10 cellular contexts compared by ENCODE assay signal in the genomic region with DNA sequence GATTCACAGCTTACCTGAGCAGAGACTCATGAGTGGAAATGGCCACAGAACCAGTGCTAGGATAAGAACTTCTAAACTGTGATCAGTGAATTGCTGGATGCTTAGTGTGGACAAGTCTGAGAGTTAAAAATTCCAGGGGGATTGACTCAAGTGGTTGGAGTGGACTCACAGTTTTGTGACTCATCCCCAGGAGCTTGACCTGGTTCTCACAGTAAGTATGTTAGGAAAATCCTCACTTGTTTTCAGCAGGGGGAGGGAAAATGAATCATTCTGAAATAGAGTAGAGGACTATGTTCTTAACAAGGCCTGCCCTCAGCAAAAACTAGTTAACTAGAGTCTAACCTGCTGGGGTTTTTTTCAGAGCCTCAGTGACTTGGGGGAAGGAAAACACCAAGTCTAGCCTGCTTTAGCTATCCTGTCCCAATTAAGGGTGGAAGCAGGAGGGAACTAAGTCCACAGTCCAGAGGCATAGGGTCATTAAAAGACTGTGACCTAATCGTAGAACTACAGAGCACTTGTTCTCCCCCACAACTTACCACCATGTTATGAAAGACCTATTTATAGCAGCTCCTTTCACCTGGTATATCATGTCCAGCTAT. TPM values are rescaled to one million over a fixed set of nuclear protein-coding genes. Genes with fewer than 3 reads are reported as not detected.
DNase-seq lines count a peak whose midpoint lies in the region; ATAC-seq and TF ChIP-seq lines count a peak whose summit lies in the region.
"Had no signal": no experiment of that assay in that cellular context is flagged by ENCODE, and none has a peak within 500 bp of the region (broad histone marks: within the 10 kb centered on the region; RNA-seq: fewer than 3 reads in every experiment).

No MANE protein-coding gene starts in this region.

- H3K4me1 ChIP-seq in breast epithelium (no peaks in the 10 kb centered on the region), left lung (peaks cover 0 to 14% of the 10 kb centered on the region in 2 donors)

- peak; percentile 80 for ATAC-seq in left lung
- no peak for ATAC-seq in natural killer cell
- no peak for ATAC-seq in GM18870 (IDR thresholded peaks at IDR 0.05; ENCODE audit: unreplicated experiment)

- no peak for TF ChIP-seq CTCF in breast epithelium (IDR thresholded peaks at IDR 0.05)
- TF ChIP-seq CTCF in left lung (IDR thresholded peaks at IDR 0.05) = no peak
- TF ChIP-seq CTCF in natural killer cell (IDR thresholded peaks at IDR 0.05) = no peak

- H3K36me3 Mint-ChIP-seq in natural killer cell = no peaks in the 10 kb centered on the region

- DNase-seq in 8988T = peak; percentile 46
- DNase-seq in HT1080 (ENCODE audit: low read depth) = peak; percentile 97
- no peak for DNase-seq in breast epithelium (ENCODE audit: low spot score in 2 of 2)
- no peak for DNase-seq in left lung
- no peak for DNase-seq in natural killer cell
- no peak for DNase-seq in activated naive CD4-positive, alpha-beta T cell treated with Interleukin-2 at 50 U/mL for 16 hours
- DNase-seq in NCI-H1105 (lab: John Stamatoyannopoulos, UW) = no peak

- no peaks in the 10 kb centered on the region for H3K36me3 ChIP-seq in breast epithelium
- no peaks in the 10 kb centered on the region for H3K36me3 ChIP-seq in left lung

- H3K27me3 ChIP-seq in breast epithelium = no peaks in the 10 kb centered on the region
- no peaks in the 10 kb centered on the region for H3K27me3 ChIP-seq in left lung

- H3K27ac ChIP-seq in breast epithelium (peak overlapping the region; percentile 6 to 61), left lung (no peak overlapping the region)

- intact Hi-C loops in breast epithelium (cut with DNase I; ENCODE audit: low total_unique reads) (no loop called here), left lung (cut with DNase I) (no loop called here), natural killer cell (cut with micrococcal nuclease) (no loop called here)

- peaks cover 2 to 21% of the 10 kb centered on the region in 2 donors for H3K27me3 Mint-ChIP-seq in natural killer cell (ENCODE audit: low read depth in 2 of 2)
- H3K27me3 Mint-ChIP-seq: B cell had no signal

- H3K9me3 ChIP-seq in breast epithelium (no peaks in the 10 kb centered on the region), left lung (no peaks in the 10 kb centered on the region)

- no peak overlapping the region for H3K27ac Mint-ChIP-seq in natural killer cell
- H3K27ac Mint-ChIP-seq: B cell; T-helper 1 cell treated with Interleukin-12 subunit alpha and Interleukin-12 subunit beta and Interleukin-4 antibody, amounts not matched to agents 30 μg/mL and 1 μg/mL, for 36 hours had no signal

- H3K4me1 Mint-ChIP-seq in natural killer cell = peaks cover 0 to 4% of the 10 kb centered on the region in 2 donors

- H3K9me3 Mint-ChIP-seq in natural killer cell = no peaks in the 10 kb centered on the region
- H3K9me3 Mint-ChIP-seq: T-helper 1 cell treated with Interleukin-12 subunit alpha and Interleukin-12 subunit beta and Interleukin-4 antibody, amounts not matched to agents 30 μg/mL and 1 μg/mL, for 36 hours had no signal

- no peak overlapping the region for H3K4me3 Mint-ChIP-seq in natural killer cell
- H3K4me3 Mint-ChIP-seq: B cell; T-helper 1 cell treated with Interleukin-12 subunit alpha and Interleukin-12 subunit beta and Interleukin-4 antibody, amounts not matched to agents 30 μg/mL and 1 μg/mL, for 36 hours had no signal

- no peak for TF ChIP-seq POLR2A in breast epithelium (IDR thresholded peaks at IDR 0.05)

- H3K4me3 ChIP-seq in breast epithelium = no peak overlapping the region
- H3K4me3 ChIP-seq in left lung = no peak overlapping the region

RNA-seq across cellular contexts. Expression of a gene that starts 6.1 kb away (rescaled TPM):
- 16.0 and 23.6 TPM in 2 replicates for total RNA-seq in HT1080 (2014; rRNA removed; shearing (Covaris generic))
- 31.3 and 33.3 TPM in 2 replicates for polyA plus RNA-seq in HT1080 (2015; cell fraction: cytosol; rRNA removed)
- polyA plus RNA-seq in HT1080 (2015; cell fraction: nucleus; rRNA removed) = 24.6 and 24.8 TPM in 2 replicates
- total RNA-seq in breast epithelium = 10 to 100 TPM; 36.1 to 52.0 (median 49.6) TPM
- total RNA-seq in left lung = 10 to 100 TPM; 48.1 to 56.4 TPM
- total RNA-seq in natural killer cell = 10 to 100 TPM; 73.2 to 86.0 (median 82.6) TPM

RNA-seq across cellular contexts. Expression of a gene that starts 10.5 kb away (rescaled TPM):
- total RNA-seq in HT1080 (2014; rRNA removed; shearing (Covaris generic)) = 42.4 and 50.4 TPM in 2 replicates
- 19.0 and 22.1 TPM in 2 replicates for polyA plus RNA-seq in HT1080 (2015; cell fraction: cytosol; rRNA removed)
- polyA plus RNA-seq in HT1080 (2015; cell fraction: nucleus; rRNA removed) = 4.6 and 10.1 TPM in 2 replicates
- total RNA-seq in breast epithelium (1 to 10 TPM; 6.2 to 8.0 (median 6.9) TPM), left lung (10 to 100 TPM; 19.4 to 24.7 TPM), natural killer cell (10 to 100 TPM in 1 of 3 donors, 1 to 10 TPM in 2; 7.7 to 11.3 (median 9.5) TPM)

RNA-seq across cellular contexts. Expression of a gene that starts 56.3 kb away (rescaled TPM):
- total RNA-seq in HT1080 (2014; rRNA removed; shearing (Covaris generic)) = 75.0 and 78.3 TPM in 2 replicates
- polyA plus RNA-seq in HT1080 (2015; cell fraction: cytosol; rRNA removed) = 19.2 and 22.4 TPM in 2 replicates
- 27.1 and 27.6 TPM in 2 replicates for polyA plus RNA-seq in HT1080 (2015; cell fraction: nucleus; rRNA removed)
- total RNA-seq in breast epithelium (100 to 1,000 TPM in 1 of 3 donors, 10 to 100 TPM in 2; 91.4 to 116 (median 95.1) TPM), left lung (10 to 100 TPM; 70.8 to 72.0 TPM), natural killer cell (10 to 100 TPM; 74.3 to 95.5 (median 78.9) TPM)

RNA-seq across cellular contexts. Expression of a gene that starts 56.6 kb away (rescaled TPM):
- 27.0 and 41.4 TPM in 2 replicates for total RNA-seq in HT1080 (2014; rRNA removed; shearing (Covaris generic))
- polyA plus RNA-seq in HT1080 (2015; cell fraction: cytosol; rRNA removed) = 69.6 and 75.2 TPM in 2 replicates
- polyA plus RNA-seq in HT1080 (2015; cell fraction: nucleus; rRNA removed) = 42.1 and 46.5 TPM in 2 replicates
- total RNA-seq in breast epithelium (10 to 100 TPM; 32.8 to 45.2 (median 38.3) TPM), left lung (10 to 100 TPM; 27.9 to 38.7 TPM), natural killer cell (10 to 100 TPM; 44.3 to 53.9 (median 51.9) TPM)

Comparison
In these comparisons a context has a peak if more than half of its experiments do, and no peak if none do; other contexts are left out.
1. DNase-seq: peak in 8988T (single experiment) and HT1080 (single experiment); none in breast epithelium (0 of 2), left lung (0 of 2), natural killer cell (single experiment), activated naive CD4-positive, alpha-beta T cell treated with Interleukin-2 at 50 U/mL for 16 hours (single experiment) and NCI-H1105 (single experiment).
2. H3K27ac ChIP-seq: peak in breast epithelium (2 of 2); none in left lung (0 of 2).